In genomic region chr1:47416319-47417128, GRCh38 we compare ENCODE assay signal across 11 cellular contexts. TPM values are rescaled to one million over a fixed set of nuclear protein-coding genes. Genes with fewer than 3 reads are reported as not detected.
DNase-seq lines count a peak whose midpoint lies in the region; ATAC-seq, FAIRE-seq and TF ChIP-seq lines count a peak whose summit lies in the region.
"Had no signal": no experiment of that assay in that cellular context is flagged by ENCODE, and none has a peak within 500 bp of the region (broad histone marks: within the 10 kb centered on the region; RNA-seq: fewer than 3 reads in every experiment).

No MANE protein-coding gene starts in this region.

- no peaks in the 10 kb centered on the region for H3K79me2 ChIP-seq in PC-3 (ENCODE audit: low read length)
- no peaks in the 10 kb centered on the region for H3K79me2 ChIP-seq in HepG2 (ENCODE audit: insufficient read depth, low read length)

- H3K36me3 ChIP-seq in left lung, result no peaks in the 10 kb centered on the region
- no peaks in the 10 kb centered on the region for H3K36me3 ChIP-seq in PC-3 (ENCODE audit: low read depth, low read length)
- no peaks in the 10 kb centered on the region for H3K36me3 ChIP-seq in HepG2 (replicated peaks in 1 of 2; ENCODE audit: control insufficient read depth in 1 of 2, insufficient read depth in 2 of 2, low read length in 2 of 2)

- H3K4me3 ChIP-seq in astrocyte of the spinal cord (ENCODE audit: low read depth, low read length) (peak overlapping the region; percentile 13), left lung (no peak overlapping the region), PC-3 (ENCODE audit: low read length) (no peak overlapping the region), HepG2 (replicated peaks in 1 of 3; ENCODE audit: insufficient read depth in 1 of 3, low read depth in 2 of 3, low read length in 3 of 3) (no peak overlapping the region)

- DNase-seq in stimulated activated CD4-positive, alpha-beta T cell treated with anti-CD3 and anti-CD28 coated beads, Interleukin-4, amount 100 ng/mL, for 1 hour, result peak; percentile 8
- no peak for DNase-seq in stimulated activated CD4-positive, alpha-beta T cell treated with anti-CD3 and anti-CD28 coated beads, Interleukin-4, amount 100 ng/mL, for 4 hours
- no peak for DNase-seq in astrocyte of the spinal cord (ENCODE audit: low read depth, low spot score)
- DNase-seq in left lung, result peak in 1 of 2 donors; percentile 70
- no peak for DNase-seq in OCI-M2 (lab: John Stamatoyannopoulos, UW; ENCODE audit: unreplicated experiment)
- no peak for DNase-seq in NCI-H2196 (lab: John Stamatoyannopoulos, UW; ENCODE audit: unreplicated experiment)
- DNase-seq in PC-3, result no peak
- DNase-seq in HepG2 (ENCODE audit: low spot score), result no peak
- DNase-seq: Kasumi-1 had no signal

- POLR2A ChIA-PET in PC-3 (lab: Charles Lee; ENCODE audit: unreplicated experiment), result no interaction called here
- POLR2A ChIA-PET in HepG2 (lab: Yijun Ruan, JAX), result no interaction called here

- H4K20me1 ChIP-seq in PC-3 (ENCODE audit: low read length) (no peaks in the 10 kb centered on the region), HepG2 (ENCODE audit: insufficient read depth, low read length) (no peaks in the 10 kb centered on the region)

- no peak for TF ChIP-seq POLR2A in HepG2 (IDR thresholded peaks at IDR 0.05; ENCODE audit: insufficient read depth in 1 of 2, low read depth in 2 of 2, low read length in 2 of 2)

- in situ Hi-C loops in astrocyte of the spinal cord (cut with HindIII; ENCODE audit: low sequenced_read_pairs), result no loop called here
- in situ Hi-C loops in HepG2 (cut with HindIII; ENCODE audit: extremely low pct_ligation_motif_present, low pct_unique_long_range_greater_than_20kb), result no loop called here

- H3K27ac ChIP-seq in left lung (no peak overlapping the region), PC-3 (ENCODE audit: low read length) (no peak overlapping the region), HepG2 (ENCODE audit: extremely low read length, insufficient read depth, low read length) (no peak overlapping the region)

- no peaks in the 10 kb centered on the region for H3K9me3 ChIP-seq in left lung
- H3K9me3 ChIP-seq in PC-3 (ENCODE audit: low read length), result no peaks in the 10 kb centered on the region
- H3K9me3 ChIP-seq in HepG2 (ENCODE audit: low read length), result no peaks in the 10 kb centered on the region

- no peak overlapping the region for H3K9ac ChIP-seq in PC-3 (ENCODE audit: low read length)
- no peak overlapping the region for H3K9ac ChIP-seq in HepG2 (ENCODE audit: insufficient read depth, low read depth, low read length)

- H2AFZ ChIP-seq in PC-3 (ENCODE audit: low read length) (no peak overlapping the region), HepG2 (ENCODE audit: low read length) (no peak overlapping the region)

- H3K9me2 ChIP-seq in PC-3 (replicated peaks; ENCODE audit: low read length), result no peaks in the 10 kb centered on the region

- H3K27me3 ChIP-seq in left lung (peaks cover 26 to 76% of the 10 kb centered on the region in 2 donors), PC-3 (ENCODE audit: low read length) (no peaks in the 10 kb centered on the region), HepG2 (ENCODE audit: control insufficient read depth in 1 of 2, insufficient read depth in 2 of 2, low read length in 2 of 2) (peaks cover 0 to 18% of the 10 kb centered on the region in 2 experiments; a peak in 3 of 5 replicates)

- no peak for TF ChIP-seq RAD21 in HepG2 (CRISPR knock-in tag; IDR thresholded peaks at IDR 0.05)

- no peak for FAIRE-seq in HepG2 (lab: Jason Lieb, UNC)
- FAIRE-seq: G401.6 had no signal

- 89% methylated on average over 106 of the region's 126 CpGs for WGBS in HepG2 (ENCODE audit: low lambda C conversion rate)

- ATAC-seq in left lung (peak; percentile 24), PC-3 (no peak), HepG2 (no peak)

- no TSS peak for BruUV-seq in PC-3 (replicated peaks; lab: Mats Ljungman, UMichigan)
- BruUV-seq in HepG2 (replicated peaks; lab: Mats Ljungman, UMichigan), result no TSS peak

- H3K4me2 ChIP-seq in PC-3 (ENCODE audit: low read length), result no peak overlapping the region
- no peak overlapping the region for H3K4me2 ChIP-seq in HepG2 (ENCODE audit: low read depth, low read length)

- intact Hi-C loops in left lung (cut with DNase I) (no loop called here), PC-3 (cut with micrococcal nuclease) (no loop called here), HepG2 (cut with micrococcal nuclease; ENCODE audit: unreplicated experiment) (no loop called here)

- H3F3A ChIP-seq in PC-3 (ENCODE audit: low read length, unreplicated experiment), result no peaks in the 10 kb centered on the region

- no peak for TF ChIP-seq EP300 in HepG2 (IDR thresholded peaks at IDR 0.05; ENCODE audit: low read depth in 2 of 2, low read length in 2 of 2)
- TF ChIP-seq EP300 in HepG2 (CRISPR knock-in tag; IDR thresholded peaks at IDR 0.05; ENCODE audit: borderline replicate concordance), result no peak

- TF ChIP-seq CTCF in astrocyte of the spinal cord (IDR thresholded peaks at IDR 0.05; ENCODE audit: low read depth, low read length) (no peak), left lung (IDR thresholded peaks at IDR 0.05) (no peak), PC-3 (conservative IDR thresholded peaks at IDR 0.05; ENCODE audit: low read depth, low read length) (no peak), HepG2 (CRISPR knock-in tag; IDR thresholded peaks at IDR 0.05) (no peak)

- no peaks in the 10 kb centered on the region for H3K4me1 ChIP-seq in left lung
- H3K4me1 ChIP-seq in PC-3 (ENCODE audit: insufficient read depth, low read length), result no peaks in the 10 kb centered on the region
- H3K4me1 ChIP-seq in HepG2 (ENCODE audit: insufficient read depth, low read length), result peaks cover 13% of the 10 kb centered on the region; the same call in 1 of the 2 replicates

- CTCF ChIA-PET in PC-3 (lab: Charles Lee) (no interaction called here), HepG2 (lab: Yijun Ruan, JAX; ENCODE audit: low intra/inter-chr PET ratio, low total read pairs) (no interaction called here)

TF ChIP-seq in HepG2, 621 proteins besides CTCF, POLR2A, EP300 and RAD21 (continues in another document):
- no peak for TF ChIP-seq SNAI1 (CRISPR knock-in tag; IDR thresholded peaks at IDR 0.05; ENCODE audit: borderline replicate concordance)

RNA-seq across cellular contexts. Expression of gene FOXE3, which starts 0.4 kb away (rescaled TPM):
- total RNA-seq in left lung (not detected), PC-3 (2014; rRNA removed) (not detected in 2 replicates), HepG2 (2016; rRNA removed; fragmentation: Illumina TruSeq; extraction: Trizol) (not detected in 2 replicates)
- total RNA-seq in HepG2 (2016; cell fraction: cytosol; rRNA removed; fragmentation: Illumina TruSeq; extraction: Trizol; ENCODE audit: low read depth), result not detected in 2 replicates
- not detected in 2 replicates for total RNA-seq in HepG2 (2016; cell fraction: insoluble cytoplasmic fraction; rRNA removed; fragmentation: Illumina TruSeq; extraction: Trizol)
- not detected in 2 replicates for total RNA-seq in HepG2 (2016; cell fraction: membrane; rRNA removed; fragmentation: Illumina TruSeq; extraction: Trizol)
- not detected in 2 replicates for total RNA-seq in HepG2 (2016; cell fraction: nucleus; rRNA removed; fragmentation: Illumina TruSeq; extraction: Trizol)
- polyA plus RNA-seq in HepG2 (2011; rRNA removed), result not detected in 2 replicates
- polyA plus RNA-seq in HepG2 (2011; cell fraction: cytosol; rRNA removed), result not detected in 2 replicates
- not detected in 2 replicates for polyA plus RNA-seq in HepG2 (2011; cell fraction: nucleus; rRNA removed)
- polyA plus RNA-seq in HepG2 (2012), result not detected in 2 replicates
- polyA plus RNA-seq in HepG2 (2016; cell fraction: cytosol; fragmentation: Illumina TruSeq; extraction: Trizol; ENCODE audit: low read depth), result not detected in 2 replicates
- not detected in 2 replicates for polyA plus RNA-seq in HepG2 (2016; cell fraction: insoluble cytoplasmic fraction; fragmentation: Illumina TruSeq; extraction: Trizol; ENCODE audit: low read depth)
- polyA plus RNA-seq in HepG2 (2016; cell fraction: membrane; fragmentation: Illumina TruSeq; extraction: Trizol; ENCODE audit: low read depth), result not detected in 2 replicates
- not detected in 2 replicates for polyA plus RNA-seq in HepG2 (2016; cell fraction: nucleus; fragmentation: Illumina TruSeq; extraction: Trizol; ENCODE audit: insufficient read depth, low read depth)
- polyA minus RNA-seq in HepG2 (2011; rRNA and poly(A)+ RNA removed; ENCODE audit: low replicate concordance), result not detected in 2 replicates
- not detected in 2 replicates for polyA minus RNA-seq in HepG2 (2011; cell fraction: cytosol; rRNA and poly(A)+ RNA removed)
- polyA minus RNA-seq in HepG2 (2011; cell fraction: nucleus; rRNA and poly(A)+ RNA removed), result not detected in 2 replicates
- total RNA-seq: renal cortical epithelial cell had no signal

RNA-seq across cellular contexts. Expression of gene FOXD2, which starts 21.3 kb away (rescaled TPM):
- under 1 TPM; 0.34 to 0.35 TPM for total RNA-seq in left lung
- total RNA-seq in PC-3 (2014; rRNA removed), result 0.80 and 0.86 TPM in 2 replicates
- total RNA-seq in HepG2 (2016; rRNA removed; fragmentation: Illumina TruSeq; extraction: Trizol), result 0.07 and 0.09 TPM in 2 replicates
- total RNA-seq in HepG2 (2016; cell fraction: cytosol; rRNA removed; fragmentation: Illumina TruSeq; extraction: Trizol; ENCODE audit: low read depth), result 0.09 TPM in 1 of 2 replicates, not detected in the other
- 0.04 and 0.09 TPM in 2 replicates for total RNA-seq in HepG2 (2016; cell fraction: insoluble cytoplasmic fraction; rRNA removed; fragmentation: Illumina TruSeq; extraction: Trizol)
- 0.09 and 0.10 TPM in 2 replicates for total RNA-seq in HepG2 (2016; cell fraction: membrane; rRNA removed; fragmentation: Illumina TruSeq; extraction: Trizol)
- total RNA-seq in HepG2 (2016; cell fraction: nucleus; rRNA removed; fragmentation: Illumina TruSeq; extraction: Trizol), result 0.06 TPM in 1 of 2 replicates, not detected in the other
- polyA plus RNA-seq in HepG2 (2011; rRNA removed), result 0.01 and 0.03 TPM in 2 replicates
- 0.03 and 0.04 TPM in 2 replicates for polyA plus RNA-seq in HepG2 (2011; cell fraction: cytosol; rRNA removed)
- 0.03 and 0.10 TPM in 2 replicates for polyA plus RNA-seq in HepG2 (2011; cell fraction: nucleus; rRNA removed)
- polyA plus RNA-seq in HepG2 (2012), result 0.29 and 0.32 TPM in 2 replicates
- polyA plus RNA-seq in HepG2 (2016; cell fraction: cytosol; fragmentation: Illumina TruSeq; extraction: Trizol; ENCODE audit: low read depth), result 0.02 TPM in 1 of 2 replicates, not detected in the other
- 0.05 and 0.13 TPM in 2 replicates for polyA plus RNA-seq in HepG2 (2016; cell fraction: insoluble cytoplasmic fraction; fragmentation: Illumina TruSeq; extraction: Trizol; ENCODE audit: low read depth)
- not detected in 2 replicates for polyA plus RNA-seq in HepG2 (2016; cell fraction: membrane; fragmentation: Illumina TruSeq; extraction: Trizol; ENCODE audit: low read depth)
- polyA plus RNA-seq in HepG2 (2016; cell fraction: nucleus; fragmentation: Illumina TruSeq; extraction: Trizol; ENCODE audit: insufficient read depth, low read depth), result 0.09 TPM in 1 of 2 replicates, not detected in the other
- 0.23 TPM in 1 of 2 replicates, not detected in the other for polyA minus RNA-seq in HepG2 (2011; rRNA and poly(A)+ RNA removed; ENCODE audit: low replicate concordance)
- polyA minus RNA-seq in HepG2 (2011; cell fraction: cytosol; rRNA and poly(A)+ RNA removed), result not detected in 2 replicates
- 0.12 TPM in 1 of 2 replicates, not detected in the other for polyA minus RNA-seq in HepG2 (2011; cell fraction: nucleus; rRNA and poly(A)+ RNA removed)
